Comparison of ENCODE assay signal across 18 cellular contexts in genomic region chr6:127023001-127023778, GRCh38.
"Had no signal": no experiment of that assay in that cellular context is flagged by ENCODE, and none has a peak within 500 bp of the region (broad histone marks: within the 10 kb centered on the region; RNA-seq: fewer than 3 reads in every experiment).

No MANE protein-coding gene starts in this region.

- H3K4me3 ChIP-seq: esophagus muscularis mucosa, lung, thyroid gland, vagina had no signal

- DNase-seq: activated B cell treated with CpG ODN at 0.5 μM for 24 hours; activated CD4-positive, alpha-beta T cell treated with anti-CD3 and anti-CD28 coated beads, Interleukin-2, amount 10 ng/mL, durations not matched to agents 24 days and 14 days; activated CD8-positive, alpha-beta memory T cell treated with anti-CD3 and anti-CD28 coated beads, Interleukin-2, amount 50 U/mL, for 4 hours; activated CD8-positive, alpha-beta T cell treated with anti-CD3 and anti-CD28 coated beads, Interleukin-2, amount 10 ng/mL, durations not matched to agents 7 days and 5 days; activated effector memory CD4-positive, alpha-beta T cell treated with anti-CD3 and anti-CD28 coated beads, Interleukin-2, amount 50 U/mL, for 16 hours; activated T-cell treated with anti-CD3 and anti-CD28 coated beads, Interleukin-2, amount 50 U/mL, for 48 hours; immature natural killer cell; midbrain; naive B cell; stimulated activated CD4-positive, alpha-beta T cell treated with anti-CD3 and anti-CD28 coated beads, Interleukin-12 subunit alpha, Interleukin-12 subunit beta, amount 100 ng/mL, for 4 hours; stimulated activated CD4-positive, alpha-beta T cell treated with anti-CD3 and anti-CD28 coated beads, Interleukin-2, amount 100 ng/mL, for 24 hours had no signal

- H3K27me3 ChIP-seq: esophagus muscularis mucosa, thyroid gland, vagina had no signal

- H3K9me3 ChIP-seq: esophagus muscularis mucosa, thyroid gland, vagina had no signal

- ATAC-seq: activated CD8-positive, alpha-beta T cell treated with anti-CD3 and anti-CD28 coated beads, Interleukin-2, amount 10 ng/mL, durations not matched to agents 7 days and 5 days; activated naive CD4-positive, alpha-beta T cell treated with anti-CD3 and anti-CD28 coated beads, Interleukin-2, amount 50 U/mL, for 72 hours; stimulated activated memory B cell treated with anti-CD40 and anti-IgM and Interleukin-4, amounts not matched to agents 10 μg/mL and 1 μg/mL and 100 μg/mL, for 72 hours had no signal

- H3K36me3 ChIP-seq: esophagus muscularis mucosa, thyroid gland, vagina had no signal

- H3K4me1 ChIP-seq: parathyroid adenoma, thyroid gland, vagina had no signal

- H3K27ac ChIP-seq: esophagus muscularis mucosa, parathyroid adenoma, thyroid gland, vagina had no signal
